In genomic region chr5:176647870-176648466, GRCh38 we compare ENCODE assay signal across 1 cellular context.
TF ChIP-seq lines count a peak whose summit lies in the region.

No MANE protein-coding gene starts in this region.

TF ChIP-seq in GM23338, 12 proteins besides CTCF, POLR2A, EP300 and RAD21 (continued from another document):
- TF ChIP-seq REST (IDR thresholded peaks at IDR 0.05; ENCODE audit: unreplicated experiment), result no peak
- no peak for TF ChIP-seq STAT1 (IDR thresholded peaks at IDR 0.05; ENCODE audit: unreplicated experiment)
- no peak for TF ChIP-seq CREB1 (CRISPR knock-in tag; IDR thresholded peaks at IDR 0.05; ENCODE audit: low read depth)
- no peak for TF ChIP-seq EZH2 (IDR thresholded peaks at IDR 0.05; ENCODE audit: low read depth, unreplicated experiment)
- no peak for TF ChIP-seq EZH2phosphoT487 (IDR thresholded peaks at IDR 0.05; ENCODE audit: unreplicated experiment)
- no peak for TF ChIP-seq ETS1 (IDR thresholded peaks at IDR 0.05)
- no peak for TF ChIP-seq NANOG (IDR thresholded peaks at IDR 0.05; ENCODE audit: borderline replicate concordance)
